In the genomic region with DNA sequence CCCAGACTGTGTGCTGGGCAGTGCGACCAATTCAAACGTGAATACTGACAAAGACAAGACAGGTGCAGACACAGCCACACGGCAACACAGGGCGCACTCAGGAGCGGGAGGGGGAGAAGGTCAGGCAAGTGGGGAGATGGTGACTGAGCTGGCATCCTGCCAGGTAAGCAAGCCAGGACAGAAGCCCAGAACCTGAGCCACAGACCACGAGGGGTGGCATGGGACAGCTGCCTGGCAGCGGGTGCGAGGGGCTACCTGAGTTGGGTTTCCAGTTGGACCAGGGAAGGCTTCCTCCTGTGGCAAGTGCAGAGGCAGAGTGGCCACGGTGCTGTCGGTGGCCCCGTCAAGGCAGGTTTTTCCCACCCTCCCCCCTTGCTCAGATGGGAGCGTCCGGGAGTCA, we compare ENCODE assay signal across 18 cellular contexts.
DNase-seq lines count a peak whose midpoint lies in the region; ATAC-seq and TF ChIP-seq lines count a peak whose summit lies in the region.
"Had no signal": no experiment of that assay in that cellular context is flagged by ENCODE, and none has a peak within 500 bp of the region (broad histone marks: within the 10 kb centered on the region; RNA-seq: fewer than 3 reads in every experiment).

No MANE protein-coding gene starts in this region.

- TF ChIP-seq CTCF in Panc1 (IDR thresholded peaks at IDR 0.05) = no peak

- H3K9me3 ChIP-seq in Panc1 (ENCODE audit: control insufficient read depth, insufficient read depth, low read depth, low read length) (no peaks in the 10 kb centered on the region), neuronal stem cell (replicated peaks in 1 of 2; ENCODE audit: control insufficient read depth in 2 of 2, insufficient read depth in 1 of 2, low read depth in 1 of 2, low read length in 2 of 2) (peaks cover 0 to 2% of the 10 kb centered on the region in 2 donors)
- H3K9me3 ChIP-seq: BE2C had no signal

- H2AFZ ChIP-seq in neuronal stem cell (ENCODE audit: low read length) = no peak overlapping the region
- H2AFZ ChIP-seq: GM23248 had no signal

- H2BK15ac ChIP-seq in neuronal stem cell (ENCODE audit: low read length) = peak overlapping the region; percentile 40

- in situ Hi-C loops in Panc1 (cut with HindIII; ENCODE audit: low pct_unique_long_range_greater_than_20kb, low sequenced_read_pairs) = no loop called here

- H3K27ac ChIP-seq in Panc1 (ENCODE audit: low read length) (peak overlapping the region; percentile 6; the same call in 1 of the 2 replicates), neuronal stem cell (replicated peaks; ENCODE audit: low read length) (no peak overlapping the region)
- H3K27ac ChIP-seq: A549, C4-2B, GM23248, HL-60 had no signal

- H4K8ac ChIP-seq in neuronal stem cell (ENCODE audit: low read depth, low read length) = no peak overlapping the region

- peak overlapping the region; percentile 60 for H2BK12ac ChIP-seq in neuronal stem cell (ENCODE audit: low read length)

- peak overlapping the region; percentile 71 for H3K23ac ChIP-seq in neuronal stem cell (ENCODE audit: low read depth, low read length, poor library complexity)

- H4K91ac ChIP-seq in neuronal stem cell (ENCODE audit: low read depth, low read length, poor library complexity) = peak overlapping the region; percentile 13

- H3K4me1 ChIP-seq in Panc1 (ENCODE audit: control insufficient read depth, insufficient read depth, low read length) (peaks cover 3% of the 10 kb centered on the region; the same call in 1 of the 2 replicates), neuronal stem cell (ENCODE audit: control insufficient read depth in 2 of 2, insufficient read depth in 1 of 2, low read depth in 1 of 2, low read length in 2 of 2) (peaks cover 0 to 2% of the 10 kb centered on the region in 2 donors)
- H3K4me1 ChIP-seq: A549, BE2C had no signal

- H3K14ac ChIP-seq in neuronal stem cell (ENCODE audit: low read length) = no peak overlapping the region

- peak overlapping the region; percentile 32 for H3K18ac ChIP-seq in neuronal stem cell (ENCODE audit: low read length)

- H3K4me3 ChIP-seq in Panc1 (ENCODE audit: low read depth in 2 of 2, low read length in 2 of 2) (no peak overlapping the region), neuronal stem cell (ENCODE audit: low read length in 2 of 2) (peak overlapping the region in 1 of 2 donors; percentile 29)
- H3K4me3 ChIP-seq: A549, GM23248 had no signal

- peak overlapping the region; percentile 50 for H3K9ac ChIP-seq in neuronal stem cell (ENCODE audit: low read depth, low read length, poor library complexity)
- H3K9ac ChIP-seq: GM23248 had no signal

- H2BK5ac ChIP-seq in neuronal stem cell (ENCODE audit: low read length) = no peak overlapping the region

- no peak overlapping the region for H3K4ac ChIP-seq in neuronal stem cell (ENCODE audit: low read length)

- H2BK120ac ChIP-seq in neuronal stem cell (ENCODE audit: low read depth, low read length) = no peak overlapping the region

- POLR2A ChIA-PET in Panc1 (lab: Charles Lee) = no interaction called here

- peak; percentile 80 for DNase-seq in NCI-H748 (lab: John Stamatoyannopoulos, UW; ENCODE audit: unreplicated experiment)
- DNase-seq in NCI-H748 treated with DMSO at 0.1 percent for 48 hours (lab: John Stamatoyannopoulos, UW) = no peak
- DNase-seq in NCI-H345 (lab: John Stamatoyannopoulos, UW) = peak; percentile 69
- no peak for DNase-seq in Panc1 (ENCODE audit: low read depth, low spot score)
- no peak for DNase-seq in neuronal stem cell (ENCODE audit: low spot score)
- DNase-seq in activated CD8-positive, alpha-beta memory T cell treated with anti-CD3 and anti-CD28 coated beads for 24 hours = no peak
- DNase-seq: BE2C; CD4-positive, alpha-beta memory T cell; COR-L47; DMS153; DMS79 treated with DMSO at 0.1 percent for 48 hours; EL; GM23248 had no signal

- H3K27me3 ChIP-seq in Panc1 (ENCODE audit: control insufficient read depth, insufficient read depth, low read length) (no peaks in the 10 kb centered on the region), neuronal stem cell (ENCODE audit: control insufficient read depth in 3 of 3, insufficient read depth in 3 of 3, low read depth in 1 of 3, low read length in 3 of 3) (no peaks in the 10 kb centered on the region)
- H3K27me3 ChIP-seq: BE2C had no signal

- H2AK5ac ChIP-seq in neuronal stem cell (ENCODE audit: low read depth, low read length) = peak overlapping the region; percentile 91

- no CpG with 5 or more reads among the region's 13 CpGs for WGBS in neuronal stem cell (ENCODE audit: extremely low coverage in 2 of 2, insufficient read length in 2 of 2, insufficient replicate concordance in 1 of 2), 2 donors

- CTCF ChIA-PET in Panc1 (lab: Charles Lee) = no interaction called here

- H3K79me1 ChIP-seq in neuronal stem cell (ENCODE audit: low read depth, low read length) = no peaks in the 10 kb centered on the region

- H3K36me3 ChIP-seq in Panc1 (ENCODE audit: control insufficient read depth, insufficient read depth, low read length) (no peaks in the 10 kb centered on the region), neuronal stem cell (replicated peaks in 1 of 2; ENCODE audit: control insufficient read depth in 2 of 2, insufficient read depth in 2 of 2, low read length in 2 of 2) (no peaks in the 10 kb centered on the region)
- H3K36me3 ChIP-seq: BE2C had no signal

- ATAC-seq in Panc1 = no peak
- ATAC-seq in HG03342 (IDR thresholded peaks at IDR 0.05; ENCODE audit: unreplicated experiment) = no peak
- ATAC-seq: A549, HCT116 had no signal

- intact Hi-C loops in Panc1 (cut with micrococcal nuclease; ENCODE audit: unreplicated experiment) = loop anchor here (5.0 to 10.0 kb wide), 2 partner anchors 100 to 223 kb away; no protein-coding TSS in a partner anchor

- no TSS peak for BruUV-seq in Panc1 (replicated peaks; lab: Mats Ljungman, UMichigan)

- no peak overlapping the region for H3K4me2 ChIP-seq in neuronal stem cell (ENCODE audit: insufficient read depth, low read length, poor library complexity, severe bottlenecking)
- H3K4me2 ChIP-seq: A549 had no signal

Comparison
In these comparisons a context has a peak if more than half of its experiments do, and no peak if none do; other contexts are left out.
1. DNase-seq: peak in NCI-H748 (single experiment) and NCI-H345 (single experiment); none in NCI-H748 treated with DMSO at 0.1 percent for 48 hours (single experiment), Panc1 (single experiment), neuronal stem cell (single experiment) and activated CD8-positive, alpha-beta memory T cell treated with anti-CD3 and anti-CD28 coated beads for 24 hours (single experiment).